ENCODE assay signal across 34 cellular contexts in genomic region chr11:111220716-111221115, GRCh38. TPM values are rescaled to one million over a fixed set of nuclear protein-coding genes. Genes with fewer than 3 reads are reported as not detected.
"Had no signal": no experiment of that assay in that cellular context is flagged by ENCODE, and none has a peak within 500 bp of the region (broad histone marks: within the 10 kb centered on the region; RNA-seq: fewer than 3 reads in every experiment).

No MANE protein-coding gene starts in this region.

- H3K9me3 Mint-ChIP-seq: activated CD4-positive, alpha-beta memory T cell treated with anti-CD3 and anti-CD28 coated beads, Interleukin-2, amount 10 ng/mL, durations not matched to agents 7 days and 5 days; activated T-cell treated with anti-CD3 and anti-CD28 coated beads, Interleukin-2, amount 50 U/mL, for 72 hours; activated T-helper 17 cell treated with anti-CD3 and anti-CD28 coated beads, Interleukin-2, amount 50 U/mL, for 72 hours; central memory CD8-positive, alpha-beta T cell; T-helper 1 cell treated with Interleukin-12 subunit alpha and Interleukin-12 subunit beta and Interleukin-4 antibody, amounts not matched to agents 30 μg/mL and 1 μg/mL, for 36 hours; T-helper 2 cell treated with Interferon-gamma antibody and Interleukin-4, amounts not matched to agents 5 μg/mL and 100 μg/mL, for 36 hours had no signal

- DNase-seq: activated CD4-positive, alpha-beta memory T cell treated with anti-CD3 and anti-CD28 coated beads, Interleukin-2, amount 10 ng/mL, durations not matched to agents 7 days and 5 days; activated CD4-positive, alpha-beta T cell treated with anti-CD3 and anti-CD28 coated beads for 4 hours; activated effector memory CD4-positive, alpha-beta T cell treated with anti-CD3 and anti-CD28 coated beads, Interleukin-2, amount 50 U/mL, for 16 hours; activated naive CD4-positive, alpha-beta T cell; activated naive CD4-positive, alpha-beta T cell treated with anti-CD3 and anti-CD28 coated beads, Interleukin-2, amount 50 U/mL, for 16 hours; activated naive CD8-positive, alpha-beta T cell treated with anti-CD3 and anti-CD28 coated beads for 36 hours; activated T-cell treated with anti-CD3 and anti-CD28 coated beads, Interleukin-2, amount 50 U/mL, for 1 hour; activated T-cell treated with anti-CD3 and anti-CD28 coated beads, Interleukin-2, amount 50 U/mL, for 72 hours; amygdala; Karpas-422; KBM-7; NCI-H1105; NCI-H1417 treated with DMSO at 0.1 percent for 48 hours; NCI-H1694; NCI-H1930; NCI-H2081 treated with DMSO at 0.1 percent for 48 hours; NCI-H510A; NCI-H526; NCI-H748 treated with DMSO at 0.1 percent for 48 hours; NK-92 treated with Interleukin-12 subunit alpha and Interleukin-12 subunit beta, amount 100 ng/mL, for 24 hours; PC-3; Peyer's patch; RPMI8226; SHP77 treated with DMSO at 0.1 percent for 48 hours; SK-N-SH had no signal

- H3K4me3 ChIP-seq: ascending aorta, cardiac muscle cell, Peyer's patch, SJSA1 had no signal

- H3K36me3 Mint-ChIP-seq: activated naive CD8-positive, alpha-beta T cell treated with anti-CD3 and anti-CD28 coated beads for 36 hours had no signal

- H3K27ac Mint-ChIP-seq: activated CD4-positive, alpha-beta memory T cell treated with anti-CD3 and anti-CD28 coated beads, Interleukin-2, amount 10 ng/mL, durations not matched to agents 7 days and 5 days; activated naive CD8-positive, alpha-beta T cell treated with anti-CD3 and anti-CD28 coated beads for 36 hours; activated T-cell treated with anti-CD3 and anti-CD28 coated beads, Interleukin-2, amount 50 U/mL, for 72 hours; activated T-helper 17 cell treated with anti-CD3 and anti-CD28 coated beads, Interleukin-2, amount 50 U/mL, for 72 hours; T-helper 1 cell treated with Interleukin-12 subunit alpha and Interleukin-12 subunit beta and Interleukin-4 antibody, amounts not matched to agents 30 μg/mL and 1 μg/mL, for 36 hours; T-helper 2 cell treated with Interferon-gamma antibody and Interleukin-4, amounts not matched to agents 5 μg/mL and 100 μg/mL, for 36 hours had no signal

- H3K4me3 Mint-ChIP-seq: activated CD4-positive, alpha-beta memory T cell treated with anti-CD3 and anti-CD28 coated beads, Interleukin-2, amount 10 ng/mL, durations not matched to agents 7 days and 5 days; activated naive CD8-positive, alpha-beta T cell treated with anti-CD3 and anti-CD28 coated beads for 36 hours; activated T-cell treated with anti-CD3 and anti-CD28 coated beads, Interleukin-2, amount 50 U/mL, for 72 hours; activated T-helper 17 cell treated with anti-CD3 and anti-CD28 coated beads, Interleukin-2, amount 50 U/mL, for 72 hours; central memory CD8-positive, alpha-beta T cell; T-helper 1 cell treated with Interleukin-12 subunit alpha and Interleukin-12 subunit beta and Interleukin-4 antibody, amounts not matched to agents 30 μg/mL and 1 μg/mL, for 36 hours; T-helper 2 cell treated with Interferon-gamma antibody and Interleukin-4, amounts not matched to agents 5 μg/mL and 100 μg/mL, for 36 hours had no signal

- ATAC-seq: activated T-cell treated with anti-CD3 and anti-CD28 coated beads, Interleukin-2, amount 50 U/mL, for 72 hours; activated T-helper 17 cell treated with anti-CD3 and anti-CD28 coated beads, Interleukin-2, amount 50 U/mL, for 72 hours; PC-3 had no signal

RNA-seq across cellular contexts. Expression of gene POU2AF2, which starts 24.8 kb away (rescaled TPM):
- total RNA-seq: activated CD4-positive, alpha-beta memory T cell treated with anti-CD3 and anti-CD28 coated beads, Interleukin-2, amount 10 ng/mL, durations not matched to agents 7 days and 5 days; activated CD8-positive, alpha-beta memory T cell treated with anti-CD3 and anti-CD28 coated beads for 36 hours; activated naive CD8-positive, alpha-beta T cell treated with anti-CD3 and anti-CD28 coated beads for 36 hours; activated T-cell treated with anti-CD3 and anti-CD28 coated beads, Interleukin-2, amount 50 U/mL, for 72 hours; ascending aorta; cardiac muscle cell; MCF 10A; PC-3; SJSA1 had no signal
